Comparison of ENCODE assay signal across 21 cellular contexts in the genomic region with DNA sequence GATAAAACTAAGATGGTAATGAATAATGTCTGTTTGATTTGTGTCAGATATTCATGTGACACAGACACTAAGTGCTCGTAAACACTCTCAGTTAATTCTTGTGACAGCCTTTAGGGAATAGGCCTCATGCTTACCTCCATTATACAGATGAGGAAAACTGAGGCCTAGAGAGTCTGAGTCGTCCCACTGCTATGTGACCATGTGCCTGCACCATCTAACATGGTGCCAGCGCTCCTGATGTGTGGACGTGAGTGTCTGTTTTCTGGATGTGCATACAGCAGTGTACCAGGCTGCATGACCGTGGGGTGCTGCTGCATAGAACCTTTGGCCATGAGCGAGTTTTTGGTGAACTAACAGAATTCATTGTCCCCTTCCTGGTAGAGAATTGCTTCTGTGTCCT.
DNase-seq lines count a peak whose midpoint lies in the region; ATAC-seq, FAIRE-seq and TF ChIP-seq lines count a peak whose summit lies in the region.
"Had no signal": no experiment of that assay in that cellular context is flagged by ENCODE, and none has a peak within 500 bp of the region (broad histone marks: within the 10 kb centered on the region; RNA-seq: fewer than 3 reads in every experiment).

No MANE protein-coding gene starts in this region.

- no peak for TF ChIP-seq POLR2A in H1 (IDR thresholded peaks at IDR 0.05; ENCODE audit: control extremely low read depth in 1 of 2, low read depth in 2 of 2, low read length in 2 of 2)

- H3K27ac ChIP-seq in mammary epithelial cell (ENCODE audit: insufficient read depth, low read depth, low read length) (no peak overlapping the region), H1 (ENCODE audit: low read depth, low read length) (no peak overlapping the region), parathyroid adenoma (peak overlapping the region; percentile 36)
- H3K27ac ChIP-seq in CD8-positive, alpha-beta memory T cell (ENCODE audit: low read depth, low read length): no peak overlapping the region
- H3K27ac ChIP-seq: C4-2B, HL-60, neutrophil had no signal

- H3K23me2 ChIP-seq in H1 (ENCODE audit: low read depth, low read length): no peaks in the 10 kb centered on the region

- H3K4me1 ChIP-seq in mammary epithelial cell (ENCODE audit: insufficient read depth, low read length) (peaks cover 25% of the 10 kb centered on the region), H1 (replicated peaks in 1 of 4; ENCODE audit: control insufficient read depth in 3 of 4, insufficient read depth in 4 of 4, low read length in 3 of 4) (peaks cover 0 to 7% (median 3%) of the 10 kb centered on the region in 4 experiments; a peak in 4 of 7 replicates), parathyroid adenoma (peaks cover 13% of the 10 kb centered on the region)
- peaks cover 14% of the 10 kb centered on the region for H3K4me1 ChIP-seq in CD8-positive, alpha-beta memory T cell (ENCODE audit: insufficient read depth, low read length)

- H3K4ac ChIP-seq in H1 (replicated peaks; ENCODE audit: insufficient read length, low read depth, low read length): no peak overlapping the region

- DNase-seq in MCF 10A (ENCODE audit: unreplicated experiment): no peak
- DNase-seq in mammary epithelial cell: no peak
- DNase-seq in CD8-positive, alpha-beta memory T cell: peak in 1 of 5 donors; percentile 23
- no peak for DNase-seq in H1 (ENCODE audit: low read depth in 1 of 2, low spot score in 2 of 2)
- DNase-seq in central memory CD4-positive, alpha-beta T cell: no peak
- no peak for DNase-seq in activated CD4-positive, alpha-beta T cell treated with anti-CD3 and anti-CD28 coated beads for 4 hours
- DNase-seq: activated CD4-positive, alpha-beta T cell treated with anti-CD3 and anti-CD28 coated beads, Interleukin-2, amount 10 ng/mL, durations not matched to agents 24 days and 14 days; activated gamma-delta T cell; effector memory CD4-positive, alpha-beta T cell; IMR-90; NCI-H146; NCI-H526 treated with DMSO at 0.1 percent for 48 hours; stimulated activated CD4-positive, alpha-beta T cell treated with anti-CD3 and anti-CD28 coated beads, Interleukin-12 subunit alpha, Interleukin-12 subunit beta, amount 100 ng/mL, for 4 hours had no signal

- H2BK20ac ChIP-seq in H1 (ENCODE audit: low read length): no peak overlapping the region

- peaks cover 11% of the 10 kb centered on the region for H3K4me1 Mint-ChIP-seq in MCF 10A (ENCODE audit: insufficient read depth, unreplicated experiment)
- H3K4me1 Mint-ChIP-seq in CD8-positive, alpha-beta memory T cell: peaks cover 36 to 52% (median 39%) of the 10 kb centered on the region in 3 donors

- peaks cover 17% of the 10 kb centered on the region for H3K36me3 Mint-ChIP-seq in MCF 10A (ENCODE audit: insufficient read depth, unreplicated experiment)
- H3K36me3 Mint-ChIP-seq in CD8-positive, alpha-beta memory T cell: peaks cover 0 to 24% (median 0%) of the 10 kb centered on the region in 3 donors

- H3K27me3 ChIP-seq in mammary epithelial cell (ENCODE audit: insufficient read depth, low read length): no peaks in the 10 kb centered on the region
- H3K27me3 ChIP-seq in CD8-positive, alpha-beta memory T cell (ENCODE audit: insufficient read depth, low read length, poor library complexity, severe bottlenecking): no peaks in the 10 kb centered on the region
- H3K27me3 ChIP-seq in H1 (replicated peaks in 1 of 4; ENCODE audit: control insufficient read depth in 3 of 4, extremely low read depth in 1 of 4, insufficient read depth in 3 of 4, low read length in 3 of 4): no peaks in the 10 kb centered on the region
- no peaks in the 10 kb centered on the region for H3K27me3 ChIP-seq in parathyroid adenoma (ENCODE audit: control insufficient read depth, insufficient read depth, low read length)
- H3K27me3 ChIP-seq: neutrophil had no signal

- no peak overlapping the region for H4K5ac ChIP-seq in H1 (ENCODE audit: insufficient read length, low read depth, low read length)

- H3K9me3 Mint-ChIP-seq in MCF 10A (ENCODE audit: unreplicated experiment): no peaks in the 10 kb centered on the region
- H3K9me3 Mint-ChIP-seq in CD8-positive, alpha-beta memory T cell: no peaks in the 10 kb centered on the region
- H3K9me3 Mint-ChIP-seq: activated CD4-positive, alpha-beta T cell treated with anti-CD3 and anti-CD28 coated beads, Interleukin-2, amount 10 ng/mL, durations not matched to agents 24 days and 14 days; central memory CD8-positive, alpha-beta T cell had no signal

- no peak overlapping the region for H3K4me3 ChIP-seq in mammary epithelial cell (replicated peaks in 1 of 3; ENCODE audit: insufficient read depth in 1 of 3, low read depth in 2 of 3, low read length in 3 of 3)
- no peak overlapping the region for H3K4me3 ChIP-seq in CD8-positive, alpha-beta memory T cell (ENCODE audit: low read length)
- H3K4me3 ChIP-seq in H1 (ENCODE audit: extremely low read depth in 1 of 4, insufficient read depth in 2 of 4, low read depth in 3 of 4, low read length in 4 of 4): no peak overlapping the region
- H3K4me3 ChIP-seq in parathyroid adenoma (ENCODE audit: low read depth, low read length): no peak overlapping the region

- TF ChIP-seq EP300 in H1 (IDR thresholded peaks at IDR 0.05; ENCODE audit: borderline replicate concordance in 1 of 2, low read depth in 2 of 2, low read length in 2 of 2): no peak

- no peak for TF ChIP-seq RAD21 in H1 (IDR thresholded peaks at IDR 0.05 in 1 of 2, conservative IDR thresholded peaks at IDR 0.05 in 1 of 2; ENCODE audit: low read depth in 2 of 2, low read length in 2 of 2)

- no peak overlapping the region for H2BK15ac ChIP-seq in H1 (ENCODE audit: low read length)

- intact Hi-C loops in MCF 10A (cut with micrococcal nuclease) (no loop called here), mammary epithelial cell (cut with micrococcal nuclease) (loop anchor here (10.0 kb wide), 1 partner anchor 99 kb away; no protein-coding TSS in a partner anchor)

- no peak overlapping the region for H2AK5ac ChIP-seq in H1 (ENCODE audit: low read depth, low read length)

- H3K79me1 ChIP-seq in H1 (ENCODE audit: low read depth, low read length): peaks cover 10% of the 10 kb centered on the region

- H3K27me3 Mint-ChIP-seq in MCF 10A (ENCODE audit: insufficient read depth, unreplicated experiment): no peaks in the 10 kb centered on the region
- H3K27me3 Mint-ChIP-seq in CD8-positive, alpha-beta memory T cell: no peaks in the 10 kb centered on the region
- H3K27me3 Mint-ChIP-seq: activated CD4-positive, alpha-beta T cell treated with anti-CD3 and anti-CD28 coated beads, Interleukin-2, amount 10 ng/mL, durations not matched to agents 24 days and 14 days; central memory CD8-positive, alpha-beta T cell had no signal

- H2BK5ac ChIP-seq in H1 (ENCODE audit: low read depth, low read length): 0 out of 2 replicates have a peak overlapping the region, but pooled peaks have one; percentile 41

- no peak overlapping the region for H2BK12ac ChIP-seq in H1 (ENCODE audit: low read depth, low read length)

- H3K23ac ChIP-seq in H1 (ENCODE audit: insufficient read length): no peak overlapping the region

- peaks cover 12% of the 10 kb centered on the region for H3K36me3 ChIP-seq in mammary epithelial cell (ENCODE audit: insufficient read depth, low read length)
- H3K36me3 ChIP-seq in CD8-positive, alpha-beta memory T cell (ENCODE audit: insufficient read depth, low read length): no peaks in the 10 kb centered on the region
- H3K36me3 ChIP-seq in H1 (ENCODE audit: control insufficient read depth in 2 of 4, insufficient read depth in 4 of 4, low read length in 3 of 4): no peaks in the 10 kb centered on the region
- no peaks in the 10 kb centered on the region for H3K36me3 ChIP-seq in parathyroid adenoma (ENCODE audit: control insufficient read depth, insufficient read depth, low read length)
- H3K36me3 ChIP-seq: neutrophil had no signal

- H3K9me3 ChIP-seq in mammary epithelial cell (replicated peaks; ENCODE audit: insufficient read depth, low read length) (no peaks in the 10 kb centered on the region), H1 (ENCODE audit: insufficient read depth in 2 of 2, low read depth in 1 of 2, low read length in 1 of 2) (no peaks in the 10 kb centered on the region), parathyroid adenoma (ENCODE audit: control insufficient read depth, low read length) (no peaks in the 10 kb centered on the region)
- H3K9me3 ChIP-seq in CD8-positive, alpha-beta memory T cell (ENCODE audit: low read length): no peaks in the 10 kb centered on the region
- H3K9me3 ChIP-seq: neutrophil had no signal

- no peak for TF ChIP-seq CTCF in MCF 10A (IDR thresholded peaks at IDR 0.05; ENCODE audit: unreplicated experiment)
- TF ChIP-seq CTCF in mammary epithelial cell (conservative IDR thresholded peaks at IDR 0.05 in 1 of 2, IDR thresholded peaks at IDR 0.05 in 1 of 2; ENCODE audit: extremely low read depth in 1 of 2, insufficient read depth in 1 of 2, low read depth in 1 of 2, low read length in 2 of 2): no peak
- TF ChIP-seq CTCF in H1 (IDR thresholded peaks at IDR 0.05; ENCODE audit: control extremely low read depth in 1 of 3, insufficient read depth in 1 of 3, low read depth in 1 of 3, low read length in 3 of 3): no peak
- TF ChIP-seq CTCF in parathyroid adenoma (IDR thresholded peaks at IDR 0.05): no peak

- CTCF ChIA-PET in MCF 10A (lab: Yijun Ruan, JAX): no interaction called here
- CTCF ChIA-PET in mammary epithelial cell (lab: Charles Lee; ENCODE audit: low non-redundant PET): no interaction called here
- CTCF ChIA-PET in CD8-positive, alpha-beta memory T cell (lab: Charles Lee): no interaction called here
- CTCF ChIA-PET in H1 (lab: Charles Lee; ENCODE audit: partially characterized antibody): interaction anchor here (2.1 to 2.5 kb wide), 2 partner anchors 14 to 38 kb away, joined by 5 to 13 read pairs; no protein-coding TSS in a partner anchor

- no peak overlapping the region for H4K8ac ChIP-seq in H1 (ENCODE audit: extremely low read depth, insufficient read depth, low read length)

- dilution Hi-C loops in mammary epithelial cell (cut with HindIII; ENCODE audit: low sequenced_read_pairs): no loop called here

- 79% methylated on average over 6 of the region's 6 CpGs for WGBS in mammary epithelial cell (ENCODE audit: low coverage, missing lambda C conversion rate)
- 88% methylated on average over 6 of the region's 6 CpGs; no CpG with 5 or more reads in 1 of the 2 experiments for WGBS in H1 (ENCODE audit: extremely low coverage in 1 of 2, insufficient coverage in 1 of 2, insufficient read length in 1 of 2, insufficient replicate concordance in 2 of 2, low coverage in 1 of 2, low lambda C conversion rate in 2 of 2, missing lambda C conversion rate in 1 of 2), 2 experiments

- BruUV-seq in MCF 10A (replicated peaks; lab: Mats Ljungman, UMichigan): no TSS peak
- no TSS peak for BruUV-seq in mammary epithelial cell (replicated peaks; lab: Mats Ljungman, UMichigan)

- H3K14ac ChIP-seq in H1 (ENCODE audit: insufficient read length): no peak overlapping the region

- H4K20me1 ChIP-seq in mammary epithelial cell (ENCODE audit: insufficient read depth, low read length) (no peaks in the 10 kb centered on the region), H1 (replicated peaks in 1 of 2; ENCODE audit: control insufficient read depth in 1 of 2, insufficient read depth in 2 of 2, low read length in 2 of 2) (peaks cover 0 to 4% of the 10 kb centered on the region in 2 experiments)

- in situ Hi-C loops in mammary epithelial cell (cut with MboI; ENCODE audit: low sequenced_read_pairs in 2 of 2): no loop called here

- H3K4me3 Mint-ChIP-seq in MCF 10A (ENCODE audit: unreplicated experiment): no peak overlapping the region
- H3K4me3 Mint-ChIP-seq in CD8-positive, alpha-beta memory T cell: no peak overlapping the region
- H3K4me3 Mint-ChIP-seq: activated CD4-positive, alpha-beta T cell treated with anti-CD3 and anti-CD28 coated beads, Interleukin-2, amount 10 ng/mL, durations not matched to agents 24 days and 14 days; central memory CD8-positive, alpha-beta T cell had no signal

- H3K9ac ChIP-seq in mammary epithelial cell (ENCODE audit: insufficient read depth, low read length) (no peak overlapping the region), H1 (replicated peaks in 1 of 4; ENCODE audit: extremely low read depth in 1 of 4, low read depth in 3 of 4, low read length in 3 of 4) (no peak overlapping the region), parathyroid adenoma (no peak overlapping the region)

- H3K56ac ChIP-seq in H1 (replicated peaks; ENCODE audit: insufficient read length, low read depth, low read length): no peak overlapping the region

- H3K27ac Mint-ChIP-seq in MCF 10A (ENCODE audit: low read depth, unreplicated experiment): peak overlapping the region; percentile 5
- peak overlapping the region in 7 of 8 donors; percentile 29 to 84 (median 55) for H3K27ac Mint-ChIP-seq in CD8-positive, alpha-beta memory T cell
- H3K27ac Mint-ChIP-seq: activated CD4-positive, alpha-beta T cell treated with anti-CD3 and anti-CD28 coated beads, Interleukin-2, amount 10 ng/mL, durations not matched to agents 24 days and 14 days had no signal

- H3K4me2 ChIP-seq in mammary epithelial cell (ENCODE audit: insufficient read depth, low read depth, low read length) (no peak overlapping the region), H1 (ENCODE audit: insufficient read depth in 1 of 2, low read depth in 2 of 2, low read length in 2 of 2) (no peak overlapping the region), parathyroid adenoma (ENCODE audit: low read length) (no peak overlapping the region)

- POLR2A ChIA-PET in MCF 10A (lab: Yijun Ruan, JAX): no interaction called here
- POLR2A ChIA-PET in CD8-positive, alpha-beta memory T cell (lab: Charles Lee): no interaction called here
- POLR2A ChIA-PET in H1 (lab: Charles Lee; ENCODE audit: partially characterized antibody): interaction anchor here (1.0 kb wide), 1 partner anchor 38 kb away, joined by 3 read pairs; no protein-coding TSS in a partner anchor

- FAIRE-seq in H1 (lab: Jason Lieb, UNC): no peak
- FAIRE-seq: A204.1 had no signal

- H4K91ac ChIP-seq in H1 (replicated peaks; ENCODE audit: insufficient read length, low read length): no peak overlapping the region

- H3K79me2 ChIP-seq in mammary epithelial cell (ENCODE audit: insufficient read depth, low read length): peaks cover 96% of the 10 kb centered on the region
- peaks cover 0 to 9% of the 10 kb centered on the region in 2 experiments; a peak in 1 of 4 replicates for H3K79me2 ChIP-seq in H1 (ENCODE audit: control insufficient read depth in 1 of 2, insufficient read depth in 2 of 2, low read length in 2 of 2)
- H3K79me2 ChIP-seq in parathyroid adenoma: peaks cover 85% of the 10 kb centered on the region

- H2BK120ac ChIP-seq in H1 (replicated peaks; ENCODE audit: low read depth, low read length): no peak overlapping the region

- H3K18ac ChIP-seq in H1 (ENCODE audit: extremely low read depth, low read length): no peak overlapping the region

- ATAC-seq in GM18907 (IDR thresholded peaks at IDR 0.05; ENCODE audit: unreplicated experiment): no peak
- ATAC-seq: left lobe of liver had no signal

- H2AFZ ChIP-seq in mammary epithelial cell (ENCODE audit: low read depth, low read length) (no peak overlapping the region), H1 (ENCODE audit: low read length) (no peak overlapping the region), parathyroid adenoma (no peak overlapping the region)
